ENCODE assay signal across 1 cellular context in the genomic region with DNA sequence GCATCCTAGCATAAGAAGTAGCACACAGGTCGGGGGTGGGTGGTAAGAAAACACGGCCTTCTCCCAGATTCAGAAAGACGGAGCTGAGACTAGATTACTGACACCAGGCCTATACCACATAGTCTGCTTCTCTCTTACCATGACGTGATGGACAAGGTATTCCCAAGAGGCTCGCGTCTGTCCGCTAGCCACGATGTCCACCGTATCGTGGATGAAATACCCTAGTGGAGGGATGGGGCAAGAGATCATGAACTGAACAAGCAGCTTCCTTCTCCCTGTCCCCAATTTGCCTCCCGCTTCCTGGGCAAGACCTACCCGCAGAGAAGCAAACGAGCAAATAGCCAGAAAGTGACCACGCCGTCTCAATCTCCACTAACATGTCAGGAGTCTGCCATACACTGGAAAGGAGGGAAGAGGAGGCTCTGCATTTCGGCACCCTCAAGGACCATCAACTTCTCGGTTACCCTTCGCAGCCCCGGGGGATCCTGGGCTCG.
TF ChIP-seq lines count a peak whose summit lies in the region.

No MANE protein-coding gene starts in this region.

TF ChIP-seq in K562, 482 proteins besides CTCF, POLR2A, EP300 and RAD21 (continued from another document and continues in another):
- no peak for TF ChIP-seq POLR3G (IDR thresholded peaks at IDR 0.05; ENCODE audit: extremely low read depth, insufficient read length, insufficient replicate concordance)
- TF ChIP-seq MYNN (IDR thresholded peaks at IDR 0.05), result peak; percentile 73; the same call in 1 of the 2 replicates
- TF ChIP-seq MYNN (CRISPR knock-in tag; IDR thresholded peaks at IDR 0.05), result no peak
- no peak for TF ChIP-seq BDP1 (IDR thresholded peaks at IDR 0.05; ENCODE audit: insufficient read depth, insufficient read length)
- no peak for TF ChIP-seq MAZ (CRISPR knock-in tag; conservative IDR thresholded peaks at IDR 0.05 in 1 of 2, IDR thresholded peaks at IDR 0.05 in 1 of 2)
- no peak for TF ChIP-seq PHF20 (IDR thresholded peaks at IDR 0.05; ENCODE audit: partially characterized antibody)
- no peak for TF ChIP-seq TOE1 (IDR thresholded peaks at IDR 0.05; ENCODE audit: borderline replicate concordance)
- no peak for TF ChIP-seq TOE1 (CRISPR knock-in tag; IDR thresholded peaks at IDR 0.05; ENCODE audit: borderline replicate concordance, low read depth)
- TF ChIP-seq, protein P1, sequence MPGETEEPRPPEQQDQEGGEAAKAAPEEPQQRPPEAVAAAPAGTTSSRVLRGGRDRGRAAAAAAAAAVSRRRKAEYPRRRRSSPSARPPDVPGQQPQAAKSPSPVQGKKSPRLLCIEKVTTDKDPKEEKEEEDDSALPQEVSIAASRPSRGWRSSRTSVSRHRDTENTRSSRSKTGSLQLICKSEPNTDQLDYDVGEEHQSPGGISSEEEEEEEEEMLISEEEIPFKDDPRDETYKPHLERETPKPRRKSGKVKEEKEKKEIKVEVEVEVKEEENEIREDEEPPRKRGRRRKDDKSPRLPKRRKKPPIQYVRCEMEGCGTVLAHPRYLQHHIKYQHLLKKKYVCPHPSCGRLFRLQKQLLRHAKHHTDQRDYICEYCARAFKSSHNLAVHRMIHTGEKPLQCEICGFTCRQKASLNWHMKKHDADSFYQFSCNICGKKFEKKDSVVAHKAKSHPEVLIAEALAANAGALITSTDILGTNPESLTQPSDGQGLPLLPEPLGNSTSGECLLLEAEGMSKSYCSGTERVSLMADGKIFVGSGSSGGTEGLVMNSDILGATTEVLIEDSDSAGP (CRISPR knock-in tag; IDR thresholded peaks at IDR 0.05), result no peak
- TF ChIP-seq CXXC5 (CRISPR knock-in tag; IDR thresholded peaks at IDR 0.05), result no peak
- TF ChIP-seq BHLHE40 (IDR thresholded peaks at IDR 0.05; ENCODE audit: low read length), result no peak
- TF ChIP-seq MAFF (IDR thresholded peaks at IDR 0.05; ENCODE audit: low read length), result no peak
- TF ChIP-seq NEUROD1 (IDR thresholded peaks at IDR 0.05; ENCODE audit: borderline replicate concordance, low read depth, low read length, partially characterized antibody), result no peak
- TF ChIP-seq, protein P2, sequence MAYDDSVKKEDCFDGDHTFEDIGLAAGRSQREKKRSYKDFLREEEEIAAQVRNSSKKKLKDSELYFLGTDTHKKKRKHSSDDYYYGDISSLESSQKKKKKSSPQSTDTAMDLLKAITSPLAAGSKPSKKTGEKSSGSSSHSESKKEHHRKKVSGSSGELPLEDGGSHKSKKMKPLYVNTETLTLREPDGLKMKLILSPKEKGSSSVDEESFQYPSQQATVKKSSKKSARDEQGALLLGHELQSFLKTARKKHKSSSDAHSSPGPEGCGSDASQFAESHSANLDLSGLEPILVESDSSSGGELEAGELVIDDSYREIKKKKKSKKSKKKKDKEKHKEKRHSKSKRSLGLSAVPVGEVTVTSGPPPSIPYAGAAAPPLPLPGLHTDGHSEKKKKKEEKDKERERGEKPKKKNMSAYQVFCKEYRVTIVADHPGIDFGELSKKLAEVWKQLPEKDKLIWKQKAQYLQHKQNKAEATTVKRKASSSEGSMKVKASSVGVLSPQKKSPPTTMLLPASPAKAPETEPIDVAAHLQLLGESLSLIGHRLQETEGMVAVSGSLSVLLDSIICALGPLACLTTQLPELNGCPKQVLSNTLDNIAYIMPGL (CRISPR knock-in tag; IDR thresholded peaks at IDR 0.05), result no peak
- TF ChIP-seq SAP30 (IDR thresholded peaks at IDR 0.05; ENCODE audit: borderline replicate concordance, insufficient read depth, low read depth, low read length, poor library complexity, severe bottlenecking), result no peak
- no peak for TF ChIP-seq MEF2D (tag; conservative IDR thresholded peaks at IDR 0.05; ENCODE audit: low read depth)
- TF ChIP-seq RB1 (IDR thresholded peaks at IDR 0.05; ENCODE audit: low read depth), result no peak
- TF ChIP-seq POLR3A (IDR thresholded peaks at IDR 0.05; ENCODE audit: borderline replicate concordance, extremely low read depth, insufficient read depth, insufficient read length), result no peak
- 0 out of 2 replicates have a peak, but pooled peaks have one; percentile 5 for TF ChIP-seq TEAD2 (tag; IDR thresholded peaks at IDR 0.05)
- TF ChIP-seq, protein P3, sequence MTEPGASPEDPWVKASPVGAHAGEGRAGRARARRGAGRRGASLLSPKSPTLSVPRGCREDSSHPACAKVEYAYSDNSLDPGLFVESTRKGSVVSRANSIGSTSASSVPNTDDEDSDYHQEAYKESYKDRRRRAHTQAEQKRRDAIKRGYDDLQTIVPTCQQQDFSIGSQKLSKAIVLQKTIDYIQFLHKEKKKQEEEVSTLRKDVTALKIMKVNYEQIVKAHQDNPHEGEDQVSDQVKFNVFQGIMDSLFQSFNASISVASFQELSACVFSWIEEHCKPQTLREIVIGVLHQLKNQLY (CRISPR knock-in tag; conservative IDR thresholded peaks at IDR 0.05), result peak in 1 of 2 experiments; percentile 47; a peak in 2 of 4 replicates
- TF ChIP-seq OTX1 (CRISPR knock-in tag; IDR thresholded peaks at IDR 0.05), result no peak; the same call in none of the 2 replicates
- TF ChIP-seq STAG1 (CRISPR knock-in tag; IDR thresholded peaks at IDR 0.05; ENCODE audit: borderline replicate concordance), result no peak
- no peak for TF ChIP-seq XRCC4 (IDR thresholded peaks at IDR 0.05; ENCODE audit: extremely low read depth, insufficient read depth, insufficient read length)
- no peak for TF ChIP-seq PTTG1 (tag; IDR thresholded peaks at IDR 0.05; ENCODE audit: low read depth)
- no peak for TF ChIP-seq ZBTB1 (CRISPR knock-in tag; IDR thresholded peaks at IDR 0.05; ENCODE audit: borderline replicate concordance, low read depth)
- TF ChIP-seq, protein P4, sequence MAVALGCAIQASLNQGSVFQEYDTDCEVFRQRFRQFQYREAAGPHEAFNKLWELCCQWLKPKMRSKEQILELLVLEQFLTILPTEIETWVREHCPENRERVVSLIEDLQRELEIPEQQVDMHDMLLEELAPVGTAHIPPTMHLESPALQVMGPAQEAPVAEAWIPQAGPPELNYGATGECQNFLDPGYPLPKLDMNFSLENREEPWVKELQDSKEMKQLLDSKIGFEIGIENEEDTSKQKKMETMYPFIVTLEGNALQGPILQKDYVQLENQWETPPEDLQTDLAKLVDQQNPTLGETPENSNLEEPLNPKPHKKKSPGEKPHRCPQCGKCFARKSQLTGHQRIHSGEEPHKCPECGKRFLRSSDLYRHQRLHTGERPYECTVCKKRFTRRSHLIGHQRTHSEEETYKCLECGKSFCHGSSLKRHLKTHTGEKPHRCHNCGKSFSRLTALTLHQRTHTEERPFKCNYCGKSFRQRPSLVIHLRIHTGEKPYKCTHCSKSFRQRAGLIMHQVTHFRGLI (CRISPR knock-in tag; IDR thresholded peaks at IDR 0.05), result no peak
- no peak; the same call in 1 of the 2 replicates for TF ChIP-seq CBX1 (IDR thresholded peaks at IDR 0.05; ENCODE audit: low read depth)
- 0 out of 2 replicates have a peak, but pooled peaks have one; percentile 21 for TF ChIP-seq DPF2 (IDR thresholded peaks at IDR 0.05)
- TF ChIP-seq ZNF668 (CRISPR knock-in tag; IDR thresholded peaks at IDR 0.05), result no peak
- TF ChIP-seq RBM22 (IDR thresholded peaks at IDR 0.05; ENCODE audit: low read depth, low read length, poor library complexity, severe bottlenecking), result no peak
- no peak for TF ChIP-seq SRSF1 (IDR thresholded peaks at IDR 0.05; ENCODE audit: low read depth, low read length)
- no peak for TF ChIP-seq ATF1 (CRISPR knock-in tag; IDR thresholded peaks at IDR 0.05)
- no peak for TF ChIP-seq ATF1 (tag; IDR thresholded peaks at IDR 0.05)
- TF ChIP-seq, protein P5, sequence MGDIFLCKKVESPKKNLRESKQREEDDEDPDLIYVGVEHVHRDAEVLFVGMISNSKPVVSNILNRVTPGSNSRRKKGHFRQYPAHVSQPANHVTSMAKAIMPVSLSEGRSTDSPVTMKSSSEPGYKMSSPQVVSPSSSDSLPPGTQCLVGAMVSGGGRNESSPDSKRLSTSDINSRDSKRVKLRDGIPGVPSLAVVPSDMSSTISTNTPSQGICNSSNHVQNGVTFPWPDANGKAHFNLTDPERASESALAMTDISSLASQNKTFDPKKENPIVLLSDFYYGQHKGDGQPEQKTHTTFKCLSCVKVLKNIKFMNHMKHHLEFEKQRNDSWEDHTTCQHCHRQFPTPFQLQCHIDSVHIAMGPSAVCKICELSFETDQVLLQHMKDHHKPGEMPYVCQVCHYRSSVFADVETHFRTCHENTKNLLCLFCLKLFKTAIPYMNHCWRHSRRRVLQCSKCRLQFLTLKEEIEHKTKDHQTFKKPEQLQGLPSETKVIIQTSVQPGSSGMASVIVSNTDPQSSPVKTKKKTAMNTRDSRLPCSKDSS (IDR thresholded peaks at IDR 0.05; ENCODE audit: low read depth, partially characterized antibody), result no peak
- TF ChIP-seq, protein P6, sequence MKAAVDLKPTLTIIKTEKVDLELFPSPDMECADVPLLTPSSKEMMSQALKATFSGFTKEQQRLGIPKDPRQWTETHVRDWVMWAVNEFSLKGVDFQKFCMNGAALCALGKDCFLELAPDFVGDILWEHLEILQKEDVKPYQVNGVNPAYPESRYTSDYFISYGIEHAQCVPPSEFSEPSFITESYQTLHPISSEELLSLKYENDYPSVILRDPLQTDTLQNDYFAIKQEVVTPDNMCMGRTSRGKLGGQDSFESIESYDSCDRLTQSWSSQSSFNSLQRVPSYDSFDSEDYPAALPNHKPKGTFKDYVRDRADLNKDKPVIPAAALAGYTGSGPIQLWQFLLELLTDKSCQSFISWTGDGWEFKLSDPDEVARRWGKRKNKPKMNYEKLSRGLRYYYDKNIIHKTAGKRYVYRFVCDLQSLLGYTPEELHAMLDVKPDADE (conservative IDR thresholded peaks at IDR 0.05; ENCODE audit: control insufficient read depth, low read depth, low read length), result peak; percentile 52; the same call in 1 of the 2 replicates
- TF ChIP-seq, protein P7, sequence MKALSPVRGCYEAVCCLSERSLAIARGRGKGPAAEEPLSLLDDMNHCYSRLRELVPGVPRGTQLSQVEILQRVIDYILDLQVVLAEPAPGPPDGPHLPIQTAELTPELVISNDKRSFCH (CRISPR knock-in tag; IDR thresholded peaks at IDR 0.05), result no peak
- TF ChIP-seq, protein P7 (tag; IDR thresholded peaks at IDR 0.05), result 0 out of 2 replicates have a peak, but pooled peaks have one; percentile 19
- no peak for TF ChIP-seq MEIS2 (IDR thresholded peaks at IDR 0.05; ENCODE audit: partially characterized antibody)
- no peak for TF ChIP-seq DIDO1 (tag; IDR thresholded peaks at IDR 0.05; ENCODE audit: low read depth)
- peak; percentile 40 for TF ChIP-seq RBBP5 (IDR thresholded peaks at IDR 0.05; ENCODE audit: borderline replicate concordance, insufficient read depth, low read length, poor library complexity, severe bottlenecking)
- no peak for TF ChIP-seq WHSC1 (IDR thresholded peaks at IDR 0.05; ENCODE audit: low read length)
- no peak for TF ChIP-seq ZNF282 (CRISPR knock-in tag; IDR thresholded peaks at IDR 0.05)
- TF ChIP-seq, protein P8, sequence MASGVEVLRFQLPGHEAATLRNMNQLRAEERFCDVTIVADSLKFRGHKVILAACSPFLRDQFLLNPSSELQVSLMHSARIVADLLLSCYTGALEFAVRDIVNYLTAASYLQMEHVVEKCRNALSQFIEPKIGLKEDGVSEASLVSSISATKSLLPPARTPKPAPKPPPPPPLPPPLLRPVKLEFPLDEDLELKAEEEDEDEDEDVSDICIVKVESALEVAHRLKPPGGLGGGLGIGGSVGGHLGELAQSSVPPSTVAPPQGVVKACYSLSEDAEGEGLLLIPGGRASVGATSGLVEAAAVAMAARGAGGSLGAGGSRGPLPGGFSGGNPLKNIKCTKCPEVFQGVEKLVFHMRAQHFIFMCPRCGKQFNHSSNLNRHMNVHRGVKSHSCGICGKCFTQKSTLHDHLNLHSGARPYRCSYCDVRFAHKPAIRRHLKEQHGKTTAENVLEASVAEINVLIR (CRISPR knock-in tag; IDR thresholded peaks at IDR 0.05), result no peak
- TF ChIP-seq, protein P9, sequence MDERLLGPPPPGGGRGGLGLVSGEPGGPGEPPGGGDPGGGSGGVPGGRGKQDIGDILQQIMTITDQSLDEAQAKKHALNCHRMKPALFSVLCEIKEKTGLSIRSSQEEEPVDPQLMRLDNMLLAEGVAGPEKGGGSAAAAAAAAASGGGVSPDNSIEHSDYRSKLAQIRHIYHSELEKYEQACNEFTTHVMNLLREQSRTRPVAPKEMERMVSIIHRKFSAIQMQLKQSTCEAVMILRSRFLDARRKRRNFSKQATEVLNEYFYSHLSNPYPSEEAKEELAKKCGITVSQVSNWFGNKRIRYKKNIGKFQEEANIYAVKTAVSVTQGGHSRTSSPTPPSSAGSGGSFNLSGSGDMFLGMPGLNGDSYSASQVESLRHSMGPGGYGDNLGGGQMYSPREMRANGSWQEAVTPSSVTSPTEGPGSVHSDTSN (CRISPR knock-in tag; IDR thresholded peaks at IDR 0.05; ENCODE audit: low read depth), result no peak
- TF ChIP-seq, protein P9 (tag; conservative IDR thresholded peaks at IDR 0.05; ENCODE audit: low read depth), result no peak
- TF ChIP-seq ZNF263 (CRISPR knock-in tag; IDR thresholded peaks at IDR 0.05; ENCODE audit: borderline replicate concordance), result 0 out of 2 replicates have a peak, but pooled peaks have one; percentile 10
- TF ChIP-seq SIX5 (IDR thresholded peaks at IDR 0.05; ENCODE audit: borderline replicate concordance in 1 of 2, insufficient read depth in 1 of 2, low read depth in 1 of 2, low read length in 2 of 2), result no peak
- TF ChIP-seq, protein P10, sequence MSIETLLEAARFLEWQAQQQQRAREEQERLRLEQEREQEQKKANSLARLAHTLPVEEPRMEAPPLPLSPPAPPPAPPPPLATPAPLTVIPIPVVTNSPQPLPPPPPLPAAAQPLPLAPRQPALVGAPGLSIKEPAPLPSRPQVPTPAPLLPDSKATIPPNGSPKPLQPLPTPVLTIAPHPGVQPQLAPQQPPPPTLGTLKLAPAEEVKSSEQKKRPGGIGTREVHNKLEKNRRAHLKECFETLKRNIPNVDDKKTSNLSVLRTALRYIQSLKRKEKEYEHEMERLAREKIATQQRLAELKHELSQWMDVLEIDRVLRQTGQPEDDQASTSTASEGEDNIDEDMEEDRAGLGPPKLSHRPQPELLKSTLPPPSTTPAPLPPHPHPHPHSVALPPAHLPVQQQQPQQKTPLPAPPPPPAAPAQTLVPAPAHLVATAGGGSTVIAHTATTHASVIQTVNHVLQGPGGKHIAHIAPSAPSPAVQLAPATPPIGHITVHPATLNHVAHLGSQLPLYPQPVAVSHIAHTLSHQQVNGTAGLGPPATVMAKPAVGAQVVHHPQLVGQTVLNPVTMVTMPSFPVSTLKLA (conservative IDR thresholded peaks at IDR 0.05), result no peak
- no peak for TF ChIP-seq BMI1 (IDR thresholded peaks at IDR 0.05; ENCODE audit: low read length)
- no peak for TF ChIP-seq POLR2G (IDR thresholded peaks at IDR 0.05; ENCODE audit: low read depth, low read length)
- TF ChIP-seq ARID1B (IDR thresholded peaks at IDR 0.05), result no peak
- TF ChIP-seq ZNF75A (CRISPR knock-in tag; IDR thresholded peaks at IDR 0.05), result no peak
- TF ChIP-seq TCFL5 (CRISPR knock-in tag; conservative IDR thresholded peaks at IDR 0.05), result no peak
